Comparison of ENCODE assay signal across 8 cellular contexts in the genomic region with DNA sequence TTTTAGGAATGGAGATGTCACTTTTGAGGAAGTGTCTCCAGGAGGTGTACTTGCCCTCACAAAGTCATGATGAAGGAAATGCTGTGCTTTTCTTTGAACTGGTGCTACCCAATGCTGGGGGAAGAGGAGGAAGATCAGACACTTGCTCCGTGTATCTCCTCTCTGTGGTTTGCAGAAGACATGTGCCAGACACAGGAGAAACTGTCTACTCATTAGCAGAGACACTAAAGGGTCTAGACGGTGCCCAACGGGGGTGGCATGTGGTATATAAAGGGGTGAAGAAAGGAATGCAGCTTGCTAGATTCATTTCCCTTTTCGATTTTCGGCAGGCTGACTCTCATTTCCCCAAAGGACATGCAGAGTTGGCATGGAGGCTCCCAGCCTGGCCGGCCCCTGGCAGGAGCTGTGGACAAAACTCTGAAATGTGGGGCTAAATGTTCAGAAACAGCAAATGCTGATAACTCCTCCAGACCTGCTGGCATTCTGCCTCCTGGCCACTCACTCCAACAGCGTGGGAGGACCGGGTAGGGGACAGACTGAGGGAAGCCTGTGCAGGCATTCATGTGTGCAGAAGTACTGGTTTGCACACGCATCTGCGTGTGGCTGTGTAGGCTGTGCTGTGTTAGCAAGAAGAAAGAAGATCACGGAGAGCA. TPM values are rescaled to one million over a fixed set of nuclear protein-coding genes. Genes with fewer than 3 reads are reported as not detected.
DNase-seq lines count a peak whose midpoint lies in the region; ATAC-seq, FAIRE-seq and TF ChIP-seq lines count a peak whose summit lies in the region.

No MANE protein-coding gene starts in this region.

- H4K8ac ChIP-seq in H1 (ENCODE audit: extremely low read depth, insufficient read depth, low read length) (no peak overlapping the region), trophoblast cell (ENCODE audit: low read depth, low read length) (peak overlapping the region; percentile 17)

- no peak for TF ChIP-seq POLR2A in H1 (IDR thresholded peaks at IDR 0.05; ENCODE audit: control extremely low read depth in 1 of 2, low read depth in 2 of 2, low read length in 2 of 2)

- DNase-seq in Karpas-422 (no peak), H1 (ENCODE audit: low read depth in 1 of 2, low spot score in 2 of 2) (no peak), trophoblast cell (peak in 1 of 2 donors; percentile 40), AG08396 (ENCODE audit: low spot score) (no peak), D341Med (ENCODE audit: low spot score) (no peak)
- no peak for DNase-seq in activated naive CD8-positive, alpha-beta T cell treated with anti-CD3 and anti-CD28 coated beads, Interleukin-2, amount 50 U/mL, for 24 hours

- peaks cover 2% of the 10 kb centered on the region for H3K4me1 Mint-ChIP-seq in activated naive CD8-positive, alpha-beta T cell treated with anti-CD3 and anti-CD28 coated beads, Interleukin-2, amount 50 U/mL, for 24 hours

- H2BK15ac ChIP-seq in H1 (ENCODE audit: low read length): peak overlapping the region; percentile 92; the same call in 1 of the 2 replicates

- H3K4ac ChIP-seq in H1 (replicated peaks; ENCODE audit: insufficient read length, low read depth, low read length): no peak overlapping the region
- H3K4ac ChIP-seq in trophoblast cell (ENCODE audit: low read depth, low read length): no peak overlapping the region

- H3K23ac ChIP-seq in H1 (ENCODE audit: insufficient read length): no peak overlapping the region
- no peak overlapping the region for H3K23ac ChIP-seq in trophoblast cell (ENCODE audit: low read length)

- 96% methylated on average over 11 of the region's 11 CpGs; no CpG with 5 or more reads in 1 of the 2 experiments for WGBS in H1 (ENCODE audit: extremely low coverage in 1 of 2, insufficient coverage in 1 of 2, insufficient read length in 1 of 2, insufficient replicate concordance in 2 of 2, low coverage in 1 of 2, low lambda C conversion rate in 2 of 2, missing lambda C conversion rate in 1 of 2), 2 experiments
- no CpG with 5 or more reads among the region's 11 CpGs for WGBS in trophoblast cell (ENCODE audit: extremely low coverage, insufficient coverage, insufficient read length)

- no peak overlapping the region for H2BK20ac ChIP-seq in H1 (ENCODE audit: low read length)

- CTCF ChIA-PET in H1 (lab: Charles Lee; ENCODE audit: partially characterized antibody): interaction anchor here (0.9 to 1.6 kb wide), 4 partner anchors 15 to 184 kb away, joined by 3 to 6 read pairs (median 3); no protein-coding TSS in a partner anchor

- peaks cover 4% of the 10 kb centered on the region; the same call in 1 of the 2 replicates for H3K23me2 ChIP-seq in H1 (ENCODE audit: low read depth, low read length)

- no peak overlapping the region for H3K27ac Mint-ChIP-seq in activated naive CD8-positive, alpha-beta T cell treated with anti-CD3 and anti-CD28 coated beads, Interleukin-2, amount 50 U/mL, for 24 hours

- H3K4me3 ChIP-seq in Karpas-422 (ENCODE audit: low read length) (no peak overlapping the region), H1 (ENCODE audit: extremely low read depth in 1 of 4, insufficient read depth in 2 of 4, low read depth in 3 of 4, low read length in 4 of 4) (no peak overlapping the region), trophoblast cell (ENCODE audit: low read depth, low read length) (no peak overlapping the region)

- H3K79me2 ChIP-seq in Karpas-422 (ENCODE audit: low read length): no peaks in the 10 kb centered on the region
- no peaks in the 10 kb centered on the region for H3K79me2 ChIP-seq in H1 (ENCODE audit: control insufficient read depth in 1 of 2, insufficient read depth in 2 of 2, low read length in 2 of 2)
- no peaks in the 10 kb centered on the region for H3K79me2 ChIP-seq in trophoblast cell (ENCODE audit: control insufficient read depth, insufficient read depth, low read length, poor library complexity)

- H2BK120ac ChIP-seq in H1 (replicated peaks; ENCODE audit: low read depth, low read length): no peak overlapping the region
- peak overlapping the region; percentile 3 for H2BK120ac ChIP-seq in trophoblast cell (ENCODE audit: insufficient read depth, low read length, poor library complexity)

- POLR2A ChIA-PET in H1 (lab: Charles Lee; ENCODE audit: partially characterized antibody): no interaction called here

- H3K14ac ChIP-seq in H1 (ENCODE audit: insufficient read length) (no peak overlapping the region), trophoblast cell (ENCODE audit: low read length) (peak overlapping the region; percentile 47)

- H3K9me2 ChIP-seq in Karpas-422 (replicated peaks; ENCODE audit: insufficient read depth, low read length): no peaks in the 10 kb centered on the region

- no peak overlapping the region for H3K56ac ChIP-seq in H1 (replicated peaks; ENCODE audit: insufficient read length, low read depth, low read length)

- no peak overlapping the region for H3K27ac ChIP-seq in Karpas-422 (ENCODE audit: low read length)
- no peak overlapping the region for H3K27ac ChIP-seq in H1 (ENCODE audit: low read depth, low read length)
- H3K27ac ChIP-seq in trophoblast cell (ENCODE audit: low read depth, low read length): peak overlapping the region; percentile 92

- H3K36me3 ChIP-seq in Karpas-422 (ENCODE audit: insufficient read depth, low read length): no peaks in the 10 kb centered on the region
- H3K36me3 ChIP-seq in H1 (ENCODE audit: control insufficient read depth in 2 of 4, insufficient read depth in 4 of 4, low read length in 3 of 4): no peaks in the 10 kb centered on the region
- no peaks in the 10 kb centered on the region for H3K36me3 ChIP-seq in trophoblast cell (ENCODE audit: control insufficient read depth in 1 of 2, insufficient read depth in 2 of 2, low read length in 2 of 2)

- H4K5ac ChIP-seq in H1 (ENCODE audit: insufficient read length, low read depth, low read length): no peak overlapping the region

- peak overlapping the region; percentile 15 for H3K4me2 ChIP-seq in Karpas-422 (ENCODE audit: low read depth, low read length, poor library complexity, severe bottlenecking)
- H3K4me2 ChIP-seq in H1 (ENCODE audit: insufficient read depth in 1 of 2, low read depth in 2 of 2, low read length in 2 of 2): no peak overlapping the region
- peak overlapping the region; percentile 44 for H3K4me2 ChIP-seq in trophoblast cell (ENCODE audit: low read length)

- FAIRE-seq in H1 (lab: Jason Lieb, UNC): no peak

- no peak for TF ChIP-seq EP300 in H1 (IDR thresholded peaks at IDR 0.05; ENCODE audit: borderline replicate concordance in 1 of 2, low read depth in 2 of 2, low read length in 2 of 2)

- no peak overlapping the region for H3K4me3 Mint-ChIP-seq in activated naive CD8-positive, alpha-beta T cell treated with anti-CD3 and anti-CD28 coated beads, Interleukin-2, amount 50 U/mL, for 24 hours

- no peaks in the 10 kb centered on the region; the same call in 1 of the 2 replicates for H3K9me3 ChIP-seq in Karpas-422 (ENCODE audit: low read length)
- H3K9me3 ChIP-seq in H1 (ENCODE audit: insufficient read depth in 2 of 2, low read depth in 1 of 2, low read length in 1 of 2): no peaks in the 10 kb centered on the region
- H3K9me3 ChIP-seq in trophoblast cell (ENCODE audit: insufficient read depth, low read depth, low read length): no peaks in the 10 kb centered on the region

- no peaks in the 10 kb centered on the region for H3K79me1 ChIP-seq in H1 (ENCODE audit: low read depth, low read length)
- peaks cover 28% of the 10 kb centered on the region for H3K79me1 ChIP-seq in trophoblast cell (ENCODE audit: low read length)

- H3K27me3 ChIP-seq in Karpas-422 (ENCODE audit: low read length) (no peaks in the 10 kb centered on the region), H1 (replicated peaks in 1 of 4; ENCODE audit: control insufficient read depth in 3 of 4, extremely low read depth in 1 of 4, insufficient read depth in 3 of 4, low read length in 3 of 4) (no peaks in the 10 kb centered on the region), trophoblast cell (ENCODE audit: insufficient read depth, low read length) (no peaks in the 10 kb centered on the region)

- no peaks in the 10 kb centered on the region for H3K36me3 Mint-ChIP-seq in activated naive CD8-positive, alpha-beta T cell treated with anti-CD3 and anti-CD28 coated beads, Interleukin-2, amount 50 U/mL, for 24 hours (ENCODE audit: low read depth)

- H4K12ac ChIP-seq in trophoblast cell (ENCODE audit: low read depth, low read length): no peak overlapping the region

- H3K18ac ChIP-seq in H1 (ENCODE audit: extremely low read depth, low read length) (no peak overlapping the region), trophoblast cell (ENCODE audit: low read length) (peak overlapping the region; percentile 32)

- no peak for TF ChIP-seq CTCF in H1 (IDR thresholded peaks at IDR 0.05; ENCODE audit: control extremely low read depth in 1 of 3, insufficient read depth in 1 of 3, low read depth in 1 of 3, low read length in 3 of 3)

- H2BK5ac ChIP-seq in H1 (ENCODE audit: low read depth, low read length) (no peak overlapping the region), trophoblast cell (ENCODE audit: low read depth, low read length, poor library complexity) (peak overlapping the region; percentile 23)

- no peak overlapping the region for H2BK12ac ChIP-seq in H1 (ENCODE audit: low read depth, low read length)
- peak overlapping the region; percentile 52 for H2BK12ac ChIP-seq in trophoblast cell (ENCODE audit: low read length)

- H3K27me3 Mint-ChIP-seq in activated naive CD8-positive, alpha-beta T cell treated with anti-CD3 and anti-CD28 coated beads, Interleukin-2, amount 50 U/mL, for 24 hours: no peaks in the 10 kb centered on the region

- H3K4me1 ChIP-seq in Karpas-422 (ENCODE audit: low read length) (peaks cover 7% of the 10 kb centered on the region), H1 (replicated peaks in 1 of 4; ENCODE audit: control insufficient read depth in 3 of 4, insufficient read depth in 4 of 4, low read length in 3 of 4) (peaks cover 0 to 7% (median 2%) of the 10 kb centered on the region in 4 experiments; a peak in 3 of 7 replicates), trophoblast cell (ENCODE audit: control insufficient read depth in 1 of 2, insufficient read depth in 2 of 2, low read length in 2 of 2) (peaks cover 29 to 34% of the 10 kb centered on the region in 2 experiments)

- no peak overlapping the region for H4K91ac ChIP-seq in H1 (replicated peaks; ENCODE audit: insufficient read length, low read length)
- H4K91ac ChIP-seq in trophoblast cell (ENCODE audit: low read depth, low read length): peak overlapping the region; percentile 76

- H3K9ac ChIP-seq in Karpas-422 (ENCODE audit: low read length) (no peak overlapping the region), H1 (replicated peaks in 1 of 4; ENCODE audit: extremely low read depth in 1 of 4, low read depth in 3 of 4, low read length in 3 of 4) (no peak overlapping the region), trophoblast cell (ENCODE audit: low read length) (no peak overlapping the region)

- H4K20me1 ChIP-seq in Karpas-422 (ENCODE audit: insufficient read depth, low read depth, low read length) (no peaks in the 10 kb centered on the region), H1 (replicated peaks in 1 of 2; ENCODE audit: control insufficient read depth in 1 of 2, insufficient read depth in 2 of 2, low read length in 2 of 2) (peaks cover 0 to 2% of the 10 kb centered on the region in 2 experiments)

- TF ChIP-seq RAD21 in H1 (IDR thresholded peaks at IDR 0.05 in 1 of 2, conservative IDR thresholded peaks at IDR 0.05 in 1 of 2; ENCODE audit: low read depth in 2 of 2, low read length in 2 of 2): no peak

- H3K9me3 Mint-ChIP-seq in activated naive CD8-positive, alpha-beta T cell treated with anti-CD3 and anti-CD28 coated beads, Interleukin-2, amount 50 U/mL, for 24 hours: no peaks in the 10 kb centered on the region

- H2AFZ ChIP-seq in Karpas-422 (ENCODE audit: low read length): no peak overlapping the region
- H2AFZ ChIP-seq in H1 (ENCODE audit: low read length): peak overlapping the region; percentile 42; the same call in 1 of the 2 replicates
- H2AFZ ChIP-seq in trophoblast cell (ENCODE audit: insufficient read depth, low read length, poor library complexity): no peak overlapping the region

- peak; percentile 44 for ATAC-seq in GM19468 (IDR thresholded peaks at IDR 0.05; ENCODE audit: extremely low read depth, unreplicated experiment)
- ATAC-seq in activated naive CD8-positive, alpha-beta T cell treated with anti-CD3 and anti-CD28 coated beads, Interleukin-2, amount 50 U/mL, for 24 hours: no peak
- ATAC-seq in GM18520 (IDR thresholded peaks at IDR 0.05; ENCODE audit: unreplicated experiment): no peak

- no peak overlapping the region for H2AK5ac ChIP-seq in H1 (ENCODE audit: low read depth, low read length)
- H2AK5ac ChIP-seq in trophoblast cell (ENCODE audit: low read length): no peak overlapping the region

RNA-seq across cellular contexts. Expression of gene QKI, which starts 59.6 kb away (rescaled TPM):
- total RNA-seq in Karpas-422 (2014; rRNA removed; shearing (Covaris generic); ENCODE audit: low replicate concordance): 0.04 TPM in 1 of 2 replicates, not detected in the other
- 183 and 187 TPM in 2 replicates for total RNA-seq in H1 (2021; fragmentation: NEBNext Ultra II Directional; extraction: Animal tissue kit (Norgen Biotek cat#: 25700))
- polyA plus RNA-seq in H1 (2011; rRNA removed): 181 and 192 TPM in 2 replicates
- 139 TPM for polyA plus RNA-seq in H1 (2011; cell fraction: cytosol; rRNA removed)
- polyA plus RNA-seq in H1 (2011; cell fraction: nucleus; rRNA removed): 515 TPM
- polyA plus RNA-seq in H1 (2012, experiment 1 of 2): 88.8 to 150 TPM (median 131 TPM) in 4 replicates
- polyA plus RNA-seq in H1 (2012, experiment 2 of 2): 21.1 TPM
- polyA plus RNA-seq in H1 (2013, experiment 1 of 2): 128 TPM
- 113 TPM for polyA plus RNA-seq in H1 (2013, experiment 2 of 2)
- 550 and 562 TPM in 2 replicates for polyA minus RNA-seq in H1 (2011; rRNA and poly(A)+ RNA removed)
- 165 TPM for polyA minus RNA-seq in H1 (2011; cell fraction: cytosol; rRNA and poly(A)+ RNA removed)
- polyA minus RNA-seq in H1 (2011; cell fraction: nucleus; rRNA and poly(A)+ RNA removed): 460 TPM
- polyA plus RNA-seq in trophoblast cell (2013): 142 TPM in 2 replicates

Comparison
In these comparisons a context has a peak if more than half of its experiments do, and no peak if none do; other contexts are left out.
1. H3K4me2 ChIP-seq: peak in Karpas-422 (single experiment) and trophoblast cell (single experiment); none in H1 (0 of 2).
2. RNA of gene QKI, which starts 59.6 kb away (total RNA-seq): 183 to 187 TPM in H1; 0.04 TPM in Karpas-422; every median in the first group is over 100 times any median in the second.